27 cellular contexts compared by ENCODE assay signal in the genomic region with DNA sequence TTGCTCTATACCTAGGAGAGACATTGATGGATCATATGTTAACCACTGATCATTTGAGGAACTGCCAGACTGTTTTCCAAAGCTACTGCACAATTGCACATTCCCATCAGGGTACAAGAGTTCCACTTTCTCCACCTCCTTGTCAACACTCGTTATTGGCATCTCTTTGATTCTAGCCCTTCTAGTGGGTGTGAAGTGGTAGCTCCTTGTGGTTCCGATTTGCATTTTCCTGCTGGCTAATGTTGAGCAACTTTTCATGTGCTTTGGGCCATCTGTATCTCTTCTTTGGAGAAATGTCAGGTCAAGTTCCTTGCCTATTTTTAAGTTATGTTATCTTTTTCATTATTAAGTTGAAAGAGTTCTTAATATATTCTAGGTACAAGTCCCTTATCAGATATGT.
"Had no signal": no experiment of that assay in that cellular context is flagged by ENCODE, and none has a peak within 500 bp of the region (broad histone marks: within the 10 kb centered on the region; RNA-seq: fewer than 3 reads in every experiment).

No MANE protein-coding gene starts in this region.

- H3K27me3 ChIP-seq: colonic mucosa, hepatocyte, neural progenitor cell, tibial nerve had no signal

- DNase-seq: activated CD4-positive, alpha-beta T cell treated with anti-CD3 and anti-CD28 coated beads for 48 hours; activated CD4-positive, alpha-beta T cell treated with anti-CD3 and anti-CD28 coated beads, Interleukin-2, amount 50 U/mL, for 48 hours; activated gamma-delta T cell treated with Interleukin-2 at 50 U/mL for 16 hours; activated naive CD4-positive, alpha-beta T cell treated with anti-CD3 and anti-CD28 coated beads, Interleukin-2, amount 50 U/mL, for 16 hours; activated T-cell treated with anti-CD3 and anti-CD28 coated beads, Interleukin-2, amount 50 U/mL, for 24 hours; amygdala; colonic mucosa; effector CD8-positive, alpha-beta T cell; esophagus squamous epithelium; islet precursor cell; left colon; mesendoderm; natural killer cell; occipital lobe; psoas muscle; stimulated activated CD4-positive, alpha-beta T cell treated with anti-CD3 and anti-CD28 coated beads, Interleukin-2, amount 100 ng/mL, for 48 hours; stimulated activated naive CD4-positive, alpha-beta T cell treated with Interleukin-2 at 50 U/mL for 16 hours; T-helper 9 cell had no signal

- H3K4me1 ChIP-seq: colonic mucosa, esophagus squamous epithelium, gastroesophageal sphincter, parathyroid adenoma had no signal

- H3K36me3 ChIP-seq: colonic mucosa, esophagus squamous epithelium, gastroesophageal sphincter, neural progenitor cell, tibial nerve had no signal

- H3K27ac ChIP-seq: colonic mucosa, epithelial cell of prostate, esophagus squamous epithelium, gastroesophageal sphincter, hepatocyte, neural progenitor cell, parathyroid adenoma, psoas muscle, tibial nerve, VCaP had no signal

- H3K9me3 ChIP-seq: colonic mucosa, esophagus squamous epithelium, gastroesophageal sphincter, psoas muscle, tibial nerve had no signal

- ATAC-seq: activated T-helper 17 cell treated with anti-CD3 and anti-CD28 coated beads, Interleukin-2, amount 50 U/mL, for 72 hours; left colon; natural killer cell; psoas muscle had no signal

- H3K4me3 ChIP-seq: colonic mucosa, esophagus squamous epithelium, gastroesophageal sphincter, hepatocyte, lung, neural progenitor cell, psoas muscle, tibial nerve had no signal
